Comparison of ENCODE assay signal across 1 cellular context in genomic region chr6:1280666-1281300, GRCh38.
TF ChIP-seq lines count a peak whose summit lies in the region.

No MANE protein-coding gene starts in this region.

TF ChIP-seq in HepG2, 621 proteins besides CTCF, POLR2A, EP300 and RAD21:
- TF ChIP-seq MAX (IDR thresholded peaks at IDR 0.05): no peak
- 0 out of 2 replicates have a peak, but pooled peaks have one; percentile 12 for TF ChIP-seq ZMYM4 (CRISPR knock-in tag; IDR thresholded peaks at IDR 0.05)
- TF ChIP-seq SMAD1 (CRISPR knock-in tag; IDR thresholded peaks at IDR 0.05; ENCODE audit: borderline replicate concordance, low read depth): no peak
- TF ChIP-seq TP53 (CRISPR knock-in tag; conservative IDR thresholded peaks at IDR 0.05): no peak
- TF ChIP-seq FLYWCH1 (CRISPR knock-in tag; IDR thresholded peaks at IDR 0.05): no peak
- no peak for TF ChIP-seq ZNF460 (CRISPR knock-in tag; IDR thresholded peaks at IDR 0.05; ENCODE audit: borderline replicate concordance)
- no peak for TF ChIP-seq NFRKB (IDR thresholded peaks at IDR 0.05)
- no peak for TF ChIP-seq ZNF451 (CRISPR knock-in tag; IDR thresholded peaks at IDR 0.05)
- no peak for TF ChIP-seq ZFP90 (CRISPR knock-in tag; IDR thresholded peaks at IDR 0.05; ENCODE audit: borderline replicate concordance)
- no peak for TF ChIP-seq ZNF24 (IDR thresholded peaks at IDR 0.05)
- TF ChIP-seq SALL2 (CRISPR knock-in tag; IDR thresholded peaks at IDR 0.05): no peak
- TF ChIP-seq THAP11 (CRISPR knock-in tag; IDR thresholded peaks at IDR 0.05): no peak
- TF ChIP-seq TEAD3 (CRISPR knock-in tag; optimal IDR thresholded peaks at IDR 0.05; ENCODE audit: borderline replicate concordance): no peak
- TF ChIP-seq ZNF83 (CRISPR knock-in tag; IDR thresholded peaks at IDR 0.05; ENCODE audit: borderline replicate concordance): no peak
- TF ChIP-seq TBX2 (CRISPR knock-in tag; IDR thresholded peaks at IDR 0.05; ENCODE audit: borderline replicate concordance): no peak
- TF ChIP-seq ZNF746 (CRISPR knock-in tag; IDR thresholded peaks at IDR 0.05): no peak
- no peak for TF ChIP-seq ZNF441 (CRISPR knock-in tag; IDR thresholded peaks at IDR 0.05; ENCODE audit: borderline replicate concordance)
- TF ChIP-seq HNRNPK (IDR thresholded peaks at IDR 0.05; ENCODE audit: low read depth, low read length, poor library complexity, severe bottlenecking): peak; percentile 56
- no peak for TF ChIP-seq ZNF234 (CRISPR knock-in tag; conservative IDR thresholded peaks at IDR 0.05)
- peak; percentile 36; the same call in 1 of the 2 replicates for TF ChIP-seq ARID4A (CRISPR knock-in tag; IDR thresholded peaks at IDR 0.05; ENCODE audit: borderline replicate concordance)
- no peak for TF ChIP-seq ZNF17 (CRISPR knock-in tag; IDR thresholded peaks at IDR 0.05)
- TF ChIP-seq ZKSCAN1 (IDR thresholded peaks at IDR 0.05; ENCODE audit: low read length): no peak
- TF ChIP-seq CREBL2 (CRISPR knock-in tag; IDR thresholded peaks at IDR 0.05; ENCODE audit: borderline replicate concordance): no peak
- peak; percentile 11; the same call in 1 of the 2 replicates for TF ChIP-seq PATZ1 (CRISPR knock-in tag; IDR thresholded peaks at IDR 0.05)
- no peak for TF ChIP-seq SP2 (CRISPR knock-in tag; IDR thresholded peaks at IDR 0.05)
- TF ChIP-seq ZSCAN12 (CRISPR knock-in tag; IDR thresholded peaks at IDR 0.05): no peak
- no peak for TF ChIP-seq PLSCR1 (CRISPR knock-in tag; IDR thresholded peaks at IDR 0.05; ENCODE audit: borderline replicate concordance)
- TF ChIP-seq KLF15 (CRISPR knock-in tag; IDR thresholded peaks at IDR 0.05; ENCODE audit: borderline replicate concordance): no peak
- no peak for TF ChIP-seq LCORL (IDR thresholded peaks at IDR 0.05)
- TF ChIP-seq LCORL (CRISPR knock-in tag; IDR thresholded peaks at IDR 0.05): 0 out of 2 replicates have a peak, but pooled peaks have one; percentile 15
- no peak for TF ChIP-seq GLMP (CRISPR knock-in tag; IDR thresholded peaks at IDR 0.05; ENCODE audit: borderline replicate concordance)
- TF ChIP-seq JUN (CRISPR knock-in tag; IDR thresholded peaks at IDR 0.05): no peak
- TF ChIP-seq THAP9 (CRISPR knock-in tag; IDR thresholded peaks at IDR 0.05; ENCODE audit: borderline replicate concordance): no peak
